Comparison of ENCODE assay signal across 1 cellular context in the genomic region with DNA sequence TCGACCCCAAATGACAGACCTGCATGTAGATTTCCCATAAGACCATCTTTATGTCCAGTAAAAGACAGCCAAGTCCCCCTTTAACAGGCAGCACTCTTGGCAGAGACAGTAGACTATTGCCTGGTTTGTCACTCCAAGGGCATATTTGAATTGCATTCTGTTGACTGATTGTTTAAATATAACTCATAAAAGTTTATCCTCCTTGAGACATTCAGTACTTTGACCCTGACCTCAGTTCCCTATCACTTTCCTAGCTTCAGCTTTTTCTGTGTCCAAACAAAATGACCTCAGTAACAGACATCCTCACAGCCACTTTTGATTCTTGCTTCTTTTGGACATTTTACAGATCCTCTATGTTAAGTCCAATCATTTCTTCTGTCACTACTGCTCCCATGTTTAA.
TF ChIP-seq lines count a peak whose summit lies in the region.

No MANE protein-coding gene starts in this region.

TF ChIP-seq in K562, 482 proteins besides CTCF, POLR2A, EP300 and RAD21:
- no peak for TF ChIP-seq CSDE1 (IDR thresholded peaks at IDR 0.05)
- TF ChIP-seq KDM1A (IDR thresholded peaks at IDR 0.05) = no peak
- TF ChIP-seq, protein P1, sequence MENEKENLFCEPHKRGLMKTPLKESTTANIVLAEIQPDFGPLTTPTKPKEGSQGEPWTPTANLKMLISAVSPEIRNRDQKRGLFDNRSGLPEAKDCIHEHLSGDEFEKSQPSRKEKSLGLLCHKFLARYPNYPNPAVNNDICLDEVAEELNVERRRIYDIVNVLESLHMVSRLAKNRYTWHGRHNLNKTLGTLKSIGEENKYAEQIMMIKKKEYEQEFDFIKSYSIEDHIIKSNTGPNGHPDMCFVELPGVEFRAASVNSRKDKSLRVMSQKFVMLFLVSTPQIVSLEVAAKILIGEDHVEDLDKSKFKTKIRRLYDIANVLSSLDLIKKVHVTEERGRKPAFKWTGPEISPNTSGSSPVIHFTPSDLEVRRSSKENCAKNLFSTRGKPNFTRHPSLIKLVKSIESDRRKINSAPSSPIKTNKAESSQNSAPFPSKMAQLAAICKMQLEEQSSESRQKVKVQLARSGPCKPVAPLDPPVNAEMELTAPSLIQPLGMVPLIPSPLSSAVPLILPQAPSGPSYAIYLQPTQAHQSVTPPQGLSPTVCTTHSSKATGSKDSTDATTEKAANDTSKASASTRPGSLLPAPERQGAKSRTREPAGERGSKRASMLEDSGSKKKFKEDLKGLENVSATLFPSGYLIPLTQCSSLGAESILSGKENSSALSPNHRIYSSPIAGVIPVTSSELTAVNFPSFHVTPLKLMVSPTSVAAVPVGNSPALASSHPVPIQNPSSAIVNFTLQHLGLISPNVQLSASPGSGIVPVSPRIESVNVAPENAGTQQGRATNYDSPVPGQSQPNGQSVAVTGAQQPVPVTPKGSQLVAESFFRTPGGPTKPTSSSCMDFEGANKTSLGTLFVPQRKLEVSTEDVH (IDR thresholded peaks at IDR 0.05; ENCODE audit: low read depth, partially characterized antibody) = no peak
- no peak for TF ChIP-seq SIRT6 (IDR thresholded peaks at IDR 0.05; ENCODE audit: low read depth, low read length)
- TF ChIP-seq, protein P2, sequence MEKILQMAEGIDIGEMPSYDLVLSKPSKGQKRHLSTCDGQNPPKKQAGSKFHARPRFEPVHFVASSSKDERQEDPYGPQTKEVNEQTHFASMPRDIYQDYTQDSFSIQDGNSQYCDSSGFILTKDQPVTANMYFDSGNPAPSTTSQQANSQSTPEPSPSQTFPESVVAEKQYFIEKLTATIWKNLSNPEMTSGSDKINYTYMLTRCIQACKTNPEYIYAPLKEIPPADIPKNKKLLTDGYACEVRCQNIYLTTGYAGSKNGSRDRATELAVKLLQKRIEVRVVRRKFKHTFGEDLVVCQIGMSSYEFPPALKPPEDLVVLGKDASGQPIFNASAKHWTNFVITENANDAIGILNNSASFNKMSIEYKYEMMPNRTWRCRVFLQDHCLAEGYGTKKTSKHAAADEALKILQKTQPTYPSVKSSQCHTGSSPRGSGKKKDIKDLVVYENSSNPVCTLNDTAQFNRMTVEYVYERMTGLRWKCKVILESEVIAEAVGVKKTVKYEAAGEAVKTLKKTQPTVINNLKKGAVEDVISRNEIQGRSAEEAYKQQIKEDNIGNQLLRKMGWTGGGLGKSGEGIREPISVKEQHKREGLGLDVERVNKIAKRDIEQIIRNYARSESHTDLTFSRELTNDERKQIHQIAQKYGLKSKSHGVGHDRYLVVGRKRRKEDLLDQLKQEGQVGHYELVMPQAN (IDR thresholded peaks at IDR 0.05; ENCODE audit: borderline replicate concordance) = no peak
- no peak for TF ChIP-seq ZNF184 (CRISPR knock-in tag; IDR thresholded peaks at IDR 0.05)
- TF ChIP-seq, protein P3, sequence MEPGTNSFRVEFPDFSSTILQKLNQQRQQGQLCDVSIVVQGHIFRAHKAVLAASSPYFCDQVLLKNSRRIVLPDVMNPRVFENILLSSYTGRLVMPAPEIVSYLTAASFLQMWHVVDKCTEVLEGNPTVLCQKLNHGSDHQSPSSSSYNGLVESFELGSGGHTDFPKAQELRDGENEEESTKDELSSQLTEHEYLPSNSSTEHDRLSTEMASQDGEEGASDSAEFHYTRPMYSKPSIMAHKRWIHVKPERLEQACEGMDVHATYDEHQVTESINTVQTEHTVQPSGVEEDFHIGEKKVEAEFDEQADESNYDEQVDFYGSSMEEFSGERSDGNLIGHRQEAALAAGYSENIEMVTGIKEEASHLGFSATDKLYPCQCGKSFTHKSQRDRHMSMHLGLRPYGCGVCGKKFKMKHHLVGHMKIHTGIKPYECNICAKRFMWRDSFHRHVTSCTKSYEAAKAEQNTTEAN (CRISPR knock-in tag; IDR thresholded peaks at IDR 0.05) = no peak
- no peak for TF ChIP-seq RFX7 (CRISPR knock-in tag; IDR thresholded peaks at IDR 0.05)
- TF ChIP-seq ZNF253 (CRISPR knock-in tag; conservative IDR thresholded peaks at IDR 0.05) = no peak
- no peak for TF ChIP-seq TAL1 (IDR thresholded peaks at IDR 0.05)
- TF ChIP-seq TCF3 (CRISPR knock-in tag; IDR thresholded peaks at IDR 0.05) = no peak
- TF ChIP-seq, protein P4, sequence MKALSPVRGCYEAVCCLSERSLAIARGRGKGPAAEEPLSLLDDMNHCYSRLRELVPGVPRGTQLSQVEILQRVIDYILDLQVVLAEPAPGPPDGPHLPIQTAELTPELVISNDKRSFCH (CRISPR knock-in tag; IDR thresholded peaks at IDR 0.05) = no peak
- TF ChIP-seq, protein P4 (tag; IDR thresholded peaks at IDR 0.05) = no peak
- no peak for TF ChIP-seq SP1 (CRISPR knock-in tag; IDR thresholded peaks at IDR 0.05)
- TF ChIP-seq, protein P5, sequence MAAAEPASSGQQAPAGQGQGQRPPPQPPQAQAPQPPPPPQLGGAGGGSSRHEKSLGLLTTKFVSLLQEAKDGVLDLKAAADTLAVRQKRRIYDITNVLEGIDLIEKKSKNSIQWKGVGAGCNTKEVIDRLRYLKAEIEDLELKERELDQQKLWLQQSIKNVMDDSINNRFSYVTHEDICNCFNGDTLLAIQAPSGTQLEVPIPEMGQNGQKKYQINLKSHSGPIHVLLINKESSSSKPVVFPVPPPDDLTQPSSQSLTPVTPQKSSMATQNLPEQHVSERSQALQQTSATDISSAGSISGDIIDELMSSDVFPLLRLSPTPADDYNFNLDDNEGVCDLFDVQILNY (CRISPR knock-in tag; IDR thresholded peaks at IDR 0.05) = no peak
- TF ChIP-seq POLR2AphosphoS2 (IDR thresholded peaks at IDR 0.05; ENCODE audit: low read length) = no peak
- TF ChIP-seq EWSR1 (IDR thresholded peaks at IDR 0.05; ENCODE audit: borderline replicate concordance, low read depth, partially characterized antibody) = no peak
- TF ChIP-seq TBP (optimal IDR thresholded peaks at IDR 0.05; ENCODE audit: low read depth, low read length) = no peak
